In genomic region chr15:78943692-78944091, GRCh38 we compare ENCODE assay signal across 8 cellular contexts. TPM values are rescaled to one million over a fixed set of nuclear protein-coding genes. Genes with fewer than 3 reads are reported as not detected.
DNase-seq lines count a peak whose midpoint lies in the region; ATAC-seq and TF ChIP-seq lines count a peak whose summit lies in the region.

No MANE protein-coding gene starts in this region.

- no peaks in the 10 kb centered on the region for H3K36me3 Mint-ChIP-seq in activated T-cell treated with anti-CD3 and anti-CD28 coated beads, Interleukin-2, amount 50 U/mL, for 4 hours (ENCODE audit: insufficient read depth)
- peaks cover 6% of the 10 kb centered on the region for H3K36me3 Mint-ChIP-seq in mesothelial cell of epicardium

- no peak for TF ChIP-seq POLR2A in testis (IDR thresholded peaks at IDR 0.05)

- no peak for TF ChIP-seq CTCF in ascending aorta (IDR thresholded peaks at IDR 0.05)
- no peak for TF ChIP-seq CTCF in mesothelial cell of epicardium (IDR thresholded peaks at IDR 0.05; ENCODE audit: unreplicated experiment)
- TF ChIP-seq CTCF in testis (IDR thresholded peaks at IDR 0.05) = no peak

- no peak for DNase-seq in activated T-cell treated with anti-CD3 and anti-CD28 coated beads, Interleukin-2, amount 50 U/mL, for 4 hours
- no peak for DNase-seq in activated T-cell treated with anti-CD3 and anti-CD28 coated beads, Interleukin-2, amount 50 U/mL, for 48 hours
- DNase-seq in ascending aorta (ENCODE audit: low spot score in 2 of 2) = no peak
- DNase-seq in mesothelial cell of epicardium (ENCODE audit: low spot score in 2 of 2, unreplicated experiment in 2 of 2) = peak in 1 of 2 experiments; percentile 49
- DNase-seq in testis = no peak
- DNase-seq in SIG-M5 (lab: John Stamatoyannopoulos, UW) = no peak
- DNase-seq in D341Med (ENCODE audit: low spot score) = no peak

- H3K4me1 ChIP-seq in ascending aorta (peaks cover 3 to 12% of the 10 kb centered on the region in 2 donors), testis (no peaks in the 10 kb centered on the region)

- H3K36me3 ChIP-seq in ascending aorta (no peaks in the 10 kb centered on the region), testis (ENCODE audit: low read depth, missing control alignments) (no peaks in the 10 kb centered on the region)

- WGBS in testis, 2 donors = 49 to 69% methylated on average over 5 to 7 of the region's 7 CpGs

- peak overlapping the region; percentile 80 for H3K4me3 Mint-ChIP-seq in activated T-cell treated with anti-CD3 and anti-CD28 coated beads, Interleukin-2, amount 50 U/mL, for 4 hours
- peak overlapping the region; percentile 80 for H3K4me3 Mint-ChIP-seq in mesothelial cell of epicardium

- H3K4me3 ChIP-seq in ascending aorta = peak overlapping the region; percentile 49 to 67
- peak overlapping the region; percentile 45 to 67 for H3K4me3 ChIP-seq in testis

- peaks cover 2% of the 10 kb centered on the region for H3K27me3 Mint-ChIP-seq in activated T-cell treated with anti-CD3 and anti-CD28 coated beads, Interleukin-2, amount 50 U/mL, for 4 hours (ENCODE audit: low read depth)
- H3K27me3 Mint-ChIP-seq in mesothelial cell of epicardium (ENCODE audit: low read depth) = peaks cover 2% of the 10 kb centered on the region

- intact Hi-C loops in ascending aorta (cut with DNase I) (no loop called here), testis (cut with DNase I; ENCODE audit: low total_unique reads) (no loop called here)

- no peaks in the 10 kb centered on the region for H3K9me3 Mint-ChIP-seq in activated T-cell treated with anti-CD3 and anti-CD28 coated beads, Interleukin-2, amount 50 U/mL, for 4 hours
- no peaks in the 10 kb centered on the region for H3K9me3 Mint-ChIP-seq in mesothelial cell of epicardium

- H3K9me3 ChIP-seq in ascending aorta (no peaks in the 10 kb centered on the region), testis (no peaks in the 10 kb centered on the region)

- H3K27me3 ChIP-seq in ascending aorta = no peaks in the 10 kb centered on the region
- H3K27me3 ChIP-seq in testis = no peaks in the 10 kb centered on the region

- peak overlapping the region; percentile 97 for H3K27ac Mint-ChIP-seq in mesothelial cell of epicardium

- ATAC-seq in activated T-cell treated with anti-CD3 and anti-CD28 coated beads, Interleukin-2, amount 50 U/mL, for 4 hours = no peak
- no peak for ATAC-seq in HG02610 (IDR thresholded peaks at IDR 0.05; ENCODE audit: unreplicated experiment)

- H3K4me1 Mint-ChIP-seq in activated T-cell treated with anti-CD3 and anti-CD28 coated beads, Interleukin-2, amount 50 U/mL, for 4 hours (ENCODE audit: low read depth) = peaks cover 15% of the 10 kb centered on the region
- peaks cover 26% of the 10 kb centered on the region for H3K4me1 Mint-ChIP-seq in mesothelial cell of epicardium

- H3K27ac ChIP-seq in ascending aorta (peak overlapping the region in 1 of 2 donors; percentile 43), testis (peak overlapping the region; percentile 33 to 68)

RNA-seq across cellular contexts. Expression of gene CTSH, which starts 1.2 kb away (rescaled TPM):
- total RNA-seq in activated T-cell treated with anti-CD3 and anti-CD28 coated beads, Interleukin-2, amount 50 U/mL, for 4 hours = 10 to 100 TPM in 2 of 3 donors, 1 to 10 TPM in 1; 6.6 to 23.7 (median 16.4) TPM
- 112 TPM for total RNA-seq in ascending aorta
- 141 to 153 TPM (median 144 TPM) in 3 replicates for total RNA-seq in mesothelial cell of epicardium
- 10 to 100 TPM; 44.3 to 45.6 TPM for total RNA-seq in testis
- polyA plus RNA-seq in testis (ENCODE audit: insufficient read depth, low read depth, low replicate concordance) = 152 TPM
